ENCODE assay signal across 24 cellular contexts in the genomic region with DNA sequence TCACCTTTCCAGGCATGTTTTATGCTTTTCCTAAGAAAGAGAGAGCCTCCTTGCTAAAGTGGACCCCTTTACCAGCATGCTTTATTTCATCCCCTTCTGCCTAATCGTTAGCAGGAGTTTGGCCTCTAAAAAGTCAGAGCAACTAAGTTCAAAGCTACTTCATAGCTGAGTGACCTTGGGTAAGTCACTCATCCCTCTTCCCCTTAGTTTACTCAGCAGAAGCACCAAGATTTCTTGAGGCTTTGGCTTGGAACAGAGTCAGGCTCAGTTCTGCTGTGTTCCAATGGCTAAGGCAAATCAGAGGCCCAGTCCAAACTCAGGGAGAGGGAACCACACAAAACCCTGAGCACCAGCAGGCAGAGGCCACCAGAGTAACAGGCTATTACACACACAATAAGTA.
"Had no signal": no experiment of that assay in that cellular context is flagged by ENCODE, and none has a peak within 500 bp of the region (broad histone marks: within the 10 kb centered on the region; RNA-seq: fewer than 3 reads in every experiment).

No MANE protein-coding gene starts in this region.

- H3K27me3 ChIP-seq: pancreas had no signal

- FAIRE-seq: endothelial cell of umbilical vein, frontal cortex, pancreas, small intestine had no signal

- H3K9me3 Mint-ChIP-seq: natural killer cell, neural crest cell had no signal

- H3K36me3 ChIP-seq: lower lobe of right lung, neutrophil, pancreas, right lobe of liver, transverse colon, upper lobe of right lung, uterus had no signal

- H3K9me3 ChIP-seq: lower lobe of right lung, neutrophil, pancreas, right lobe of liver, transverse colon, upper lobe of right lung, uterus had no signal

- H3K4me3 ChIP-seq: coronary artery, lower lobe of right lung, pancreas, right lobe of liver, transverse colon, upper lobe of right lung, uterus had no signal

- H3K36me3 Mint-ChIP-seq: immature natural killer cell; stimulated activated naive B cell treated with anti-CD40 and anti-IgM and Interleukin-4, amounts not matched to agents 10 μg/mL and 1 μg/mL and 100 μg/mL, for 72 hours had no signal

- H3K27ac Mint-ChIP-seq: immature natural killer cell; natural killer cell; stimulated activated naive B cell treated with anti-CD40 and anti-IgM and Interleukin-4, amounts not matched to agents 10 μg/mL and 1 μg/mL and 100 μg/mL, for 72 hours; stimulated activated naive CD8-positive, alpha-beta T cell treated with anti-CD3 and anti-CD28 coated beads, Interleukin-15, Interleukin-2, amounts not matched to agents 100 ng/mL and 50 ng/mL, for 24 hours had no signal

- ATAC-seq: left ventricle myocardium superior; lower lobe of right lung; natural killer cell; pancreas; right lobe of liver; stimulated activated naive B cell treated with anti-CD40 and anti-IgM and Interleukin-4, amounts not matched to agents 10 μg/mL and 1 μg/mL and 100 μg/mL, for 72 hours; upper lobe of right lung had no signal

- H3K4me3 Mint-ChIP-seq: immature natural killer cell; natural killer cell; stimulated activated naive B cell treated with anti-CD40 and anti-IgM and Interleukin-4, amounts not matched to agents 10 μg/mL and 1 μg/mL and 100 μg/mL, for 72 hours; stimulated activated naive CD8-positive, alpha-beta T cell treated with anti-CD3 and anti-CD28 coated beads, Interleukin-15, Interleukin-2, amounts not matched to agents 100 ng/mL and 50 ng/mL, for 24 hours had no signal

- H3K4me1 ChIP-seq: right lobe of liver had no signal

- DNase-seq: dermis blood vessel endothelial cell; effector memory CD4-positive, alpha-beta T cell; erythroblast; hypothalamus; immature natural killer cell; islet precursor cell; left ventricle myocardium superior; lower lobe of right lung; natural killer cell; pancreas; right lobe of liver; small intestine; stimulated activated CD4-positive, alpha-beta T cell treated with anti-CD3 and anti-CD28 coated beads, Interleukin-15, amount 100 ng/mL, for 24 hours; stimulated activated CD4-positive, alpha-beta T cell treated with anti-CD3 and anti-CD28 coated beads, Interleukin-2, amount 100 ng/mL, for 48 hours; stimulated activated naive B cell treated with anti-CD40 and anti-IgM and Interleukin-4, amounts not matched to agents 10 μg/mL and 1 μg/mL and 100 μg/mL, for 72 hours; transverse colon; upper lobe of right lung; uterus had no signal

- H3K4me1 Mint-ChIP-seq: stimulated activated naive B cell treated with anti-CD40 and anti-IgM and Interleukin-4, amounts not matched to agents 10 μg/mL and 1 μg/mL and 100 μg/mL, for 72 hours had no signal

- H3K27ac ChIP-seq: coronary artery, lower lobe of right lung, neutrophil, right lobe of liver, transverse colon, upper lobe of right lung, uterus had no signal
